In genomic region chr22:22935546-22936157, GRCh38 we compare ENCODE assay signal across 1 cellular context.
A peak's percentile ranks its signal among the peaks of the same experiment; 100 is the strongest.
TF ChIP-seq lines count a peak whose summit lies in the region.

No MANE protein-coding gene starts in this region.

TF ChIP-seq in GM12878, 131 proteins besides CTCF, POLR2A, EP300 and RAD21 (continued from another document and continues in another):
- TF ChIP-seq, protein P1, sequence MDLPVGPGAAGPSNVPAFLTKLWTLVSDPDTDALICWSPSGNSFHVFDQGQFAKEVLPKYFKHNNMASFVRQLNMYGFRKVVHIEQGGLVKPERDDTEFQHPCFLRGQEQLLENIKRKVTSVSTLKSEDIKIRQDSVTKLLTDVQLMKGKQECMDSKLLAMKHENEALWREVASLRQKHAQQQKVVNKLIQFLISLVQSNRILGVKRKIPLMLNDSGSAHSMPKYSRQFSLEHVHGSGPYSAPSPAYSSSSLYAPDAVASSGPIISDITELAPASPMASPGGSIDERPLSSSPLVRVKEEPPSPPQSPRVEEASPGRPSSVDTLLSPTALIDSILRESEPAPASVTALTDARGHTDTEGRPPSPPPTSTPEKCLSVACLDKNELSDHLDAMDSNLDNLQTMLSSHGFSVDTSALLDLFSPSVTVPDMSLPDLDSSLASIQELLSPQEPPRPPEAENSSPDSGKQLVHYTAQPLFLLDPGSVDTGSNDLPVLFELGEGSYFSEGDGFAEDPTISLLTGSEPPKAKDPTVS (IDR thresholded peaks at IDR 0.05; ENCODE audit: low read depth, low read length) = no peak
- TF ChIP-seq DPF2 (IDR thresholded peaks at IDR 0.05) (peak; percentile 99), NBN (IDR thresholded peaks at IDR 0.05) (peak; percentile 99), ZBED1 (IDR thresholded peaks at IDR 0.05; ENCODE audit: borderline replicate concordance) (peak; percentile 98), STAT3 (IDR thresholded peaks at IDR 0.05; ENCODE audit: low read depth, low read length) (peak; percentile 98), SUZ12 (IDR thresholded peaks at IDR 0.05; ENCODE audit: unreplicated experiment) (no peak), RBBP5 (conservative IDR thresholded peaks at IDR 0.05) (no peak), HDGF (IDR thresholded peaks at IDR 0.05) (peak; percentile 46), RB1 (IDR thresholded peaks at IDR 0.05; ENCODE audit: borderline replicate concordance) (no peak), RFX5 (IDR thresholded peaks at IDR 0.05; ENCODE audit: low read depth, low read length) (peak; percentile 7; the same call in 1 of the 2 replicates), ASH2L (IDR thresholded peaks at IDR 0.05; ENCODE audit: borderline replicate concordance, low read depth) (no peak), ZNF24 (IDR thresholded peaks at IDR 0.05) (peak; percentile 73; the same call in 1 of the 2 replicates), BHLHE40 (IDR thresholded peaks at IDR 0.05; ENCODE audit: borderline replicate concordance in 1 of 2, low read depth in 2 of 2, low read length in 1 of 2) (peak; percentile 90 to 93), BMI1 (IDR thresholded peaks at IDR 0.05; ENCODE audit: borderline replicate concordance) (peak; percentile 92), RAD51 (IDR thresholded peaks at IDR 0.05) (peak; percentile 66), CREM (IDR thresholded peaks at IDR 0.05; ENCODE audit: low read depth) (peak; percentile 97), TCF12 (IDR thresholded peaks at IDR 0.05; ENCODE audit: low read depth, low read length) (peak; percentile 100), CUX1 (IDR thresholded peaks at IDR 0.05; ENCODE audit: insufficient replicate concordance, low read depth, low read length) (peak; percentile 59), BCL11A (IDR thresholded peaks at IDR 0.05; ENCODE audit: low read depth, low read length) (peak; percentile 100), CEBPB (IDR thresholded peaks at IDR 0.05; ENCODE audit: borderline replicate concordance in 1 of 2, low read depth in 2 of 2, low read length in 2 of 2) (no peak), ESRRA (IDR thresholded peaks at IDR 0.05; ENCODE audit: low read length) (no peak), SREBF2 (IDR thresholded peaks at IDR 0.05; ENCODE audit: low read length) (peak; percentile 55; the same call in 1 of the 2 replicates), ZSCAN29 (IDR thresholded peaks at IDR 0.05) (no peak), SKIL (IDR thresholded peaks at IDR 0.05; ENCODE audit: low read depth, poor library complexity, severe bottlenecking) (peak; percentile 98), GATAD2B (conservative IDR thresholded peaks at IDR 0.05; ENCODE audit: low read depth) (peak; percentile 31), MLLT1 (IDR thresholded peaks at IDR 0.05) (peak; percentile 93; the same call in 1 of the 2 replicates), NR2C1 (IDR thresholded peaks at IDR 0.05) (peak; percentile 4; the same call in 1 of the 2 replicates), MYC (IDR thresholded peaks at IDR 0.05; ENCODE audit: insufficient read depth, insufficient read length, insufficient replicate concordance, low read length, severe bottlenecking) (no peak), FOXK2 (IDR thresholded peaks at IDR 0.05) (no peak), NFXL1 (IDR thresholded peaks at IDR 0.05; ENCODE audit: borderline replicate concordance) (no peak), YBX1 (IDR thresholded peaks at IDR 0.05) (no peak)
- TF ChIP-seq, protein P2, sequence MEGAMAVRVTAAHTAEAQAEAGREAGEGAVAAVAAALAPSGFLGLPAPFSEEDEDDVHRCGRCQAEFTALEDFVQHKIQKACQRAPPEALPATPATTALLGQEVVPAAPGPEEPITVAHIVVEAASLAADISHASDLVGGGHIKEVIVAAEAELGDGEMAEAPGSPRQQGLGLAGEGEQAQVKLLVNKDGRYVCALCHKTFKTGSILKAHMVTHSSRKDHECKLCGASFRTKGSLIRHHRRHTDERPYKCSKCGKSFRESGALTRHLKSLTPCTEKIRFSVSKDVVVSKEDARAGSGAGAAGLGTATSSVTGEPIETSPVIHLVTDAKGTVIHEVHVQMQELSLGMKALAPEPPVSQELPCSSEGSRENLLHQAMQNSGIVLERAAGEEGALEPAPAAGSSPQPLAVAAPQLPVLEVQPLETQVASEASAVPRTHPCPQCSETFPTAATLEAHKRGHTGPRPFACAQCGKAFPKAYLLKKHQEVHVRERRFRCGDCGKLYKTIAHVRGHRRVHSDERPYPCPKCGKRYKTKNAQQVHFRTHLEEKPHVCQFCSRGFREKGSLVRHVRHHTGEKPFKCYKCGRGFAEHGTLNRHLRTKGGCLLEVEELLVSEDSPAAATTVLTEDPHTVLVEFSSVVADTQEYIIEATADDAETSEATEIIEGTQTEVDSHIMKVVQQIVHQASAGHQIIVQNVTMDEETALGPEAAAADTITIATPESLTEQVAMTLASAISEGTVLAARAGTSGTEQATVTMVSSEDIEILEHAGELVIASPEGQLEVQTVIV (IDR thresholded peaks at IDR 0.05; ENCODE audit: borderline replicate concordance, partially characterized antibody) = no peak
- TF ChIP-seq, protein P3, sequence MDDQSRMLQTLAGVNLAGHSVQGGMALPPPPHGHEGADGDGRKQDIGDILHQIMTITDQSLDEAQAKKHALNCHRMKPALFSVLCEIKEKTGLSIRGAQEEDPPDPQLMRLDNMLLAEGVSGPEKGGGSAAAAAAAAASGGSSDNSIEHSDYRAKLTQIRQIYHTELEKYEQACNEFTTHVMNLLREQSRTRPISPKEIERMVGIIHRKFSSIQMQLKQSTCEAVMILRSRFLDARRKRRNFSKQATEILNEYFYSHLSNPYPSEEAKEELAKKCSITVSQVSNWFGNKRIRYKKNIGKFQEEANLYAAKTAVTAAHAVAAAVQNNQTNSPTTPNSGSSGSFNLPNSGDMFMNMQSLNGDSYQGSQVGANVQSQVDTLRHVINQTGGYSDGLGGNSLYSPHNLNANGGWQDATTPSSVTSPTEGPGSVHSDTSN (IDR thresholded peaks at IDR 0.05; ENCODE audit: insufficient replicate concordance, low read depth, low read length) = peak; percentile 91
- TF ChIP-seq, protein P4, sequence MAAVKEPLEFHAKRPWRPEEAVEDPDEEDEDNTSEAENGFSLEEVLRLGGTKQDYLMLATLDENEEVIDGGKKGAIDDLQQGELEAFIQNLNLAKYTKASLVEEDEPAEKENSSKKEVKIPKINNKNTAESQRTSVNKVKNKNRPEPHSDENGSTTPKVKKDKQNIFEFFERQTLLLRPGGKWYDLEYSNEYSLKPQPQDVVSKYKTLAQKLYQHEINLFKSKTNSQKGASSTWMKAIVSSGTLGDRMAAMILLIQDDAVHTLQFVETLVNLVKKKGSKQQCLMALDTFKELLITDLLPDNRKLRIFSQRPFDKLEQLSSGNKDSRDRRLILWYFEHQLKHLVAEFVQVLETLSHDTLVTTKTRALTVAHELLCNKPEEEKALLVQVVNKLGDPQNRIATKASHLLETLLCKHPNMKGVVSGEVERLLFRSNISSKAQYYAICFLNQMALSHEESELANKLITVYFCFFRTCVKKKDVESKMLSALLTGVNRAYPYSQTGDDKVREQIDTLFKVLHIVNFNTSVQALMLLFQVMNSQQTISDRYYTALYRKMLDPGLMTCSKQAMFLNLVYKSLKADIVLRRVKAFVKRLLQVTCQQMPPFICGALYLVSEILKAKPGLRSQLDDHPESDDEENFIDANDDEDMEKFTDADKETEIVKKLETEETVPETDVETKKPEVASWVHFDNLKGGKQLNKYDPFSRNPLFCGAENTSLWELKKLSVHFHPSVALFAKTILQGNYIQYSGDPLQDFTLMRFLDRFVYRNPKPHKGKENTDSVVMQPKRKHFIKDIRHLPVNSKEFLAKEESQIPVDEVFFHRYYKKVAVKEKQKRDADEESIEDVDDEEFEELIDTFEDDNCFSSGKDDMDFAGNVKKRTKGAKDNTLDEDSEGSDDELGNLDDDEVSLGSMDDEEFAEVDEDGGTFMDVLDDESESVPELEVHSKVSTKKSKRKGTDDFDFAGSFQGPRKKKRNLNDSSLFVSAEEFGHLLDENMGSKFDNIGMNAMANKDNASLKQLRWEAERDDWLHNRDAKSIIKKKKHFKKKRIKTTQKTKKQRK (IDR thresholded peaks at IDR 0.05; ENCODE audit: low read depth, low read length) = no peak
- TF ChIP-seq, protein P5, sequence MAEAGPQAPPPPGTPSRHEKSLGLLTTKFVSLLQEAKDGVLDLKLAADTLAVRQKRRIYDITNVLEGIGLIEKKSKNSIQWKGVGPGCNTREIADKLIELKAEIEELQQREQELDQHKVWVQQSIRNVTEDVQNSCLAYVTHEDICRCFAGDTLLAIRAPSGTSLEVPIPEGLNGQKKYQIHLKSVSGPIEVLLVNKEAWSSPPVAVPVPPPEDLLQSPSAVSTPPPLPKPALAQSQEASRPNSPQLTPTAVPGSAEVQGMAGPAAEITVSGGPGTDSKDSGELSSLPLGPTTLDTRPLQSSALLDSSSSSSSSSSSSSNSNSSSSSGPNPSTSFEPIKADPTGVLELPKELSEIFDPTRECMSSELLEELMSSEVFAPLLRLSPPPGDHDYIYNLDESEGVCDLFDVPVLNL (IDR thresholded peaks at IDR 0.05; ENCODE audit: low read depth, low read length) = no peak
- TF ChIP-seq, protein P6, sequence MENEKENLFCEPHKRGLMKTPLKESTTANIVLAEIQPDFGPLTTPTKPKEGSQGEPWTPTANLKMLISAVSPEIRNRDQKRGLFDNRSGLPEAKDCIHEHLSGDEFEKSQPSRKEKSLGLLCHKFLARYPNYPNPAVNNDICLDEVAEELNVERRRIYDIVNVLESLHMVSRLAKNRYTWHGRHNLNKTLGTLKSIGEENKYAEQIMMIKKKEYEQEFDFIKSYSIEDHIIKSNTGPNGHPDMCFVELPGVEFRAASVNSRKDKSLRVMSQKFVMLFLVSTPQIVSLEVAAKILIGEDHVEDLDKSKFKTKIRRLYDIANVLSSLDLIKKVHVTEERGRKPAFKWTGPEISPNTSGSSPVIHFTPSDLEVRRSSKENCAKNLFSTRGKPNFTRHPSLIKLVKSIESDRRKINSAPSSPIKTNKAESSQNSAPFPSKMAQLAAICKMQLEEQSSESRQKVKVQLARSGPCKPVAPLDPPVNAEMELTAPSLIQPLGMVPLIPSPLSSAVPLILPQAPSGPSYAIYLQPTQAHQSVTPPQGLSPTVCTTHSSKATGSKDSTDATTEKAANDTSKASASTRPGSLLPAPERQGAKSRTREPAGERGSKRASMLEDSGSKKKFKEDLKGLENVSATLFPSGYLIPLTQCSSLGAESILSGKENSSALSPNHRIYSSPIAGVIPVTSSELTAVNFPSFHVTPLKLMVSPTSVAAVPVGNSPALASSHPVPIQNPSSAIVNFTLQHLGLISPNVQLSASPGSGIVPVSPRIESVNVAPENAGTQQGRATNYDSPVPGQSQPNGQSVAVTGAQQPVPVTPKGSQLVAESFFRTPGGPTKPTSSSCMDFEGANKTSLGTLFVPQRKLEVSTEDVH (IDR thresholded peaks at IDR 0.05; ENCODE audit: low read depth, partially characterized antibody) = peak; percentile 50
